ENCODE assay signal across 17 cellular contexts in the genomic region with DNA sequence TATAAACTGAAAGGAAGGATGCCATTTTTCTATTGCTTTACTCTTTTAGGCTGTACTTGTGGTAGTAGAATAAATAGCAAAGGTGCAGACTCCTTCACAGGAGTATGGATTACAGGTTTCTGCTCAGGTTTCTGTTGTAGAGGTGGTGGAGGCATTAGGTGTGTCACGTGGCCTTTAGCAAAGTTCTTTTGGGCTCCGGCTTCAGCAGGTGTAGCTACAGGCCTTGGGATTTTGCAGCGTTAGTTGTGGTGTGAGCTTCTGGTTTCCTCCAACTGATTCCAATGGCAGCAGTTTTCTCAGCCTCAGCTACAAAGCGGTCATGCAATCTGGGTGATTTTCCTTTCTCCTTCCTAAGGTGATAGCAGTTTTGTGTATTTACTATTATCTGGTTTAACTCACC.
DNase-seq lines count a peak whose midpoint lies in the region; ATAC-seq, FAIRE-seq and TF ChIP-seq lines count a peak whose summit lies in the region.
"Had no signal": no experiment of that assay in that cellular context is flagged by ENCODE, and none has a peak within 500 bp of the region (broad histone marks: within the 10 kb centered on the region; RNA-seq: fewer than 3 reads in every experiment).

No MANE protein-coding gene starts in this region.

- POLR2A ChIA-PET in WTC11 (lab: Charles Lee), result no interaction called here

- H3K18ac ChIP-seq in mesenchymal stem cell (ENCODE audit: low read depth in 1 of 2, low read length in 2 of 2), result no peak overlapping the region

- H3K27ac ChIP-seq in DND-41 (ENCODE audit: low read length) (no peak overlapping the region), mesenchymal stem cell (ENCODE audit: low read length, poor library complexity, severe bottlenecking) (no peak overlapping the region)
- H3K27ac ChIP-seq: 22Rv1, BLaER1 had no signal

- H3K9me3 ChIP-seq in DND-41 (ENCODE audit: insufficient read depth, low read length, severe bottlenecking) (peaks cover 11% of the 10 kb centered on the region), Loucy (ENCODE audit: insufficient read depth, low read depth, low read length) (peaks cover 5% of the 10 kb centered on the region; the same call in 1 of the 2 replicates), mesenchymal stem cell (ENCODE audit: control insufficient read depth, low read length) (peaks cover 11% of the 10 kb centered on the region)
- H3K9me3 ChIP-seq: HAP-1 had no signal

- no peaks in the 10 kb centered on the region for H3K36me3 ChIP-seq in DND-41 (ENCODE audit: insufficient read depth, low read length)
- no peaks in the 10 kb centered on the region for H3K36me3 ChIP-seq in Loucy (ENCODE audit: insufficient read depth, low read length)
- no peaks in the 10 kb centered on the region for H3K36me3 ChIP-seq in mesenchymal stem cell (ENCODE audit: control insufficient read depth in 1 of 2, insufficient read depth in 2 of 2, low read depth in 1 of 2, low read length in 2 of 2)
- H3K36me3 ChIP-seq: BLaER1, HAP-1 had no signal

- H4K20me1 ChIP-seq in DND-41 (ENCODE audit: insufficient read depth, low read length) (no peaks in the 10 kb centered on the region), Loucy (ENCODE audit: insufficient read depth, low read length, poor library complexity, severe bottlenecking) (no peaks in the 10 kb centered on the region)
- H4K20me1 ChIP-seq: BLaER1 had no signal

- H3F3A ChIP-seq in Loucy (ENCODE audit: low read depth), result no peaks in the 10 kb centered on the region

- CTCF ChIA-PET in WTC11 (lab: Charles Lee), result no interaction called here

- H2AFZ ChIP-seq in DND-41 (ENCODE audit: low read depth, low read length) (peak overlapping the region; percentile 51; the same call in 1 of the 2 replicates), Loucy (ENCODE audit: low read length) (peak overlapping the region; percentile 30; the same call in 1 of the 2 replicates), mesenchymal stem cell (ENCODE audit: low read depth, low read length) (no peak overlapping the region)

- 46% methylated on average over 2 of the region's 4 CpGs for WGBS in mesenchymal stem cell

- no peak overlapping the region for H3K4ac ChIP-seq in mesenchymal stem cell (ENCODE audit: low read depth in 1 of 2, low read length in 2 of 2)

- H2AK5ac ChIP-seq in mesenchymal stem cell (ENCODE audit: low read length, severe bottlenecking), result no peak overlapping the region

- H3K4me3 ChIP-seq in DND-41 (ENCODE audit: low read depth in 1 of 2, low read length in 2 of 2) (no peak overlapping the region), Loucy (ENCODE audit: low read length, poor library complexity, severe bottlenecking) (no peak overlapping the region), mesenchymal stem cell (ENCODE audit: insufficient read depth in 1 of 2, low read depth in 1 of 2, low read length in 2 of 2) (no peak overlapping the region)
- H3K4me3 ChIP-seq: BLaER1, HAP-1 had no signal

- no peaks in the 10 kb centered on the region for H3K27me3 ChIP-seq in DND-41 (ENCODE audit: insufficient read depth, low read length, poor library complexity)
- H3K27me3 ChIP-seq in Loucy (ENCODE audit: insufficient read depth, low read length, poor library complexity, severe bottlenecking), result no peaks in the 10 kb centered on the region
- H3K27me3 ChIP-seq in mesenchymal stem cell (ENCODE audit: control insufficient read depth in 1 of 2, insufficient read depth in 1 of 2, low read length in 2 of 2), result no peaks in the 10 kb centered on the region
- H3K27me3 ChIP-seq: BLaER1 had no signal

- no peak for TF ChIP-seq CTCF in DND-41 (IDR thresholded peaks at IDR 0.05; ENCODE audit: borderline replicate concordance, extremely low read depth, low read length, poor library complexity, severe bottlenecking)
- no peak for TF ChIP-seq CTCF in Loucy (conservative IDR thresholded peaks at IDR 0.05; ENCODE audit: low read length)
- TF ChIP-seq CTCF in WTC11 (IDR thresholded peaks at IDR 0.05), result no peak

- H2BK120ac ChIP-seq in mesenchymal stem cell (ENCODE audit: low read depth, low read length), result no peak overlapping the region

- no peak overlapping the region for H3K4me3 Mint-ChIP-seq in WTC11
- H3K4me3 Mint-ChIP-seq: CD14-positive monocyte; CD4-positive, alpha-beta memory T cell had no signal

- H3K9ac ChIP-seq in DND-41 (ENCODE audit: low read depth, low read length), result no peak overlapping the region
- H3K9ac ChIP-seq in Loucy (ENCODE audit: low read depth, low read length, poor library complexity, severe bottlenecking), result no peak overlapping the region
- H3K9ac ChIP-seq in mesenchymal stem cell (ENCODE audit: low read length), result no peak overlapping the region
- H3K9ac ChIP-seq: BLaER1 had no signal

- no peak overlapping the region for H2BK15ac ChIP-seq in mesenchymal stem cell (ENCODE audit: low read depth, poor library complexity, severe bottlenecking)

- H4K8ac ChIP-seq in mesenchymal stem cell (ENCODE audit: low read length), result no peak overlapping the region

- no peaks in the 10 kb centered on the region for H3K79me1 ChIP-seq in mesenchymal stem cell (replicated peaks; ENCODE audit: low read length, poor library complexity, severe bottlenecking)

- 0 out of 2 replicates have a peak, but pooled peaks cover 3% of the 10 kb centered on the region for H3K4me1 Mint-ChIP-seq in WTC11
- H3K4me1 Mint-ChIP-seq: CD14-positive monocyte had no signal

- no peaks in the 10 kb centered on the region for H3K9me2 ChIP-seq in Loucy (replicated peaks; ENCODE audit: low read depth, low read length)

- H3K23ac ChIP-seq in mesenchymal stem cell (ENCODE audit: low read length in 2 of 2), result no peak overlapping the region

- H3K79me2 ChIP-seq in DND-41 (ENCODE audit: insufficient read depth, low read length) (no peaks in the 10 kb centered on the region), Loucy (ENCODE audit: insufficient read depth, low read length) (no peaks in the 10 kb centered on the region)

- DNase-seq in DND-41, result no peak
- DNase-seq in WTC11 (ENCODE audit: low spot score), result no peak
- no peak for DNase-seq in mesenchymal stem cell
- no peak for DNase-seq in GM19239 (ENCODE audit: insufficient read length, low spot score)
- no peak for DNase-seq in mucosa of gallbladder (ENCODE audit: low spot score)
- DNase-seq in stimulated activated CD4-positive, alpha-beta T cell treated with anti-CD3 and anti-CD28 coated beads, Interleukin-4, amount 100 ng/mL, for 4 hours, result no peak
- DNase-seq in 8988T, result no peak
- DNase-seq: CD4-positive, alpha-beta memory T cell; DMS153; DMS79; GF-D8 had no signal

- no peak overlapping the region for H2BK12ac ChIP-seq in mesenchymal stem cell (ENCODE audit: low read length in 2 of 2)

- H3K14ac ChIP-seq in mesenchymal stem cell (ENCODE audit: low read length in 2 of 2), result no peak overlapping the region

- peaks cover 29% of the 10 kb centered on the region for H3K9me3 Mint-ChIP-seq in WTC11

- H3K4me1 ChIP-seq in DND-41 (ENCODE audit: insufficient read depth, low read length) (no peaks in the 10 kb centered on the region), Loucy (ENCODE audit: insufficient read depth, low read length, poor library complexity, severe bottlenecking) (no peaks in the 10 kb centered on the region), mesenchymal stem cell (ENCODE audit: control insufficient read depth, insufficient read depth, low read depth, low read length) (no peaks in the 10 kb centered on the region)
- H3K4me1 ChIP-seq: BLaER1, HAP-1 had no signal

- no peaks in the 10 kb centered on the region for H3K27me3 Mint-ChIP-seq in WTC11 (ENCODE audit: low read depth)

- FAIRE-seq in GM19239 (lab: Jason Lieb, UNC), result no peak
- FAIRE-seq: HepG2 had no signal

- H3K4me2 ChIP-seq in DND-41 (ENCODE audit: insufficient read depth, low read length), result no peak overlapping the region
- no peak overlapping the region for H3K4me2 ChIP-seq in Loucy (ENCODE audit: low read depth, low read length, poor library complexity, severe bottlenecking)
- H3K4me2 ChIP-seq in mesenchymal stem cell (ENCODE audit: low read length, poor library complexity, severe bottlenecking), result no peak overlapping the region
- H3K4me2 ChIP-seq: BLaER1 had no signal

- no peak overlapping the region for H2BK5ac ChIP-seq in mesenchymal stem cell (ENCODE audit: low read depth, low read length, poor library complexity, severe bottlenecking)

- H3K36me3 Mint-ChIP-seq in WTC11, result peaks cover 17% of the 10 kb centered on the region
- H3K36me3 Mint-ChIP-seq: CD14-positive monocyte; CD4-positive, alpha-beta memory T cell had no signal

- H3K27ac Mint-ChIP-seq in WTC11, result no peak overlapping the region
- H3K27ac Mint-ChIP-seq: CD14-positive monocyte; CD4-positive, alpha-beta memory T cell had no signal

- ATAC-seq in DND-41 (ENCODE audit: insufficient read depth, low read depth) (no peak), WTC11 (0 out of 2 replicates have a peak, but pooled peaks have one; percentile 28)
- ATAC-seq: HepG2 had no signal

- peak overlapping the region; percentile 50 for H4K91ac ChIP-seq in mesenchymal stem cell (ENCODE audit: low read length)

TF ChIP-seq in WTC11, 78 proteins besides CTCF, POLR2A, EP300 and RAD21 (continues in another document):
- no peak for TF ChIP-seq NFYB (CRISPR knock-in tag; conservative IDR thresholded peaks at IDR 0.05; ENCODE audit: low read depth)
- TF ChIP-seq, protein P1, sequence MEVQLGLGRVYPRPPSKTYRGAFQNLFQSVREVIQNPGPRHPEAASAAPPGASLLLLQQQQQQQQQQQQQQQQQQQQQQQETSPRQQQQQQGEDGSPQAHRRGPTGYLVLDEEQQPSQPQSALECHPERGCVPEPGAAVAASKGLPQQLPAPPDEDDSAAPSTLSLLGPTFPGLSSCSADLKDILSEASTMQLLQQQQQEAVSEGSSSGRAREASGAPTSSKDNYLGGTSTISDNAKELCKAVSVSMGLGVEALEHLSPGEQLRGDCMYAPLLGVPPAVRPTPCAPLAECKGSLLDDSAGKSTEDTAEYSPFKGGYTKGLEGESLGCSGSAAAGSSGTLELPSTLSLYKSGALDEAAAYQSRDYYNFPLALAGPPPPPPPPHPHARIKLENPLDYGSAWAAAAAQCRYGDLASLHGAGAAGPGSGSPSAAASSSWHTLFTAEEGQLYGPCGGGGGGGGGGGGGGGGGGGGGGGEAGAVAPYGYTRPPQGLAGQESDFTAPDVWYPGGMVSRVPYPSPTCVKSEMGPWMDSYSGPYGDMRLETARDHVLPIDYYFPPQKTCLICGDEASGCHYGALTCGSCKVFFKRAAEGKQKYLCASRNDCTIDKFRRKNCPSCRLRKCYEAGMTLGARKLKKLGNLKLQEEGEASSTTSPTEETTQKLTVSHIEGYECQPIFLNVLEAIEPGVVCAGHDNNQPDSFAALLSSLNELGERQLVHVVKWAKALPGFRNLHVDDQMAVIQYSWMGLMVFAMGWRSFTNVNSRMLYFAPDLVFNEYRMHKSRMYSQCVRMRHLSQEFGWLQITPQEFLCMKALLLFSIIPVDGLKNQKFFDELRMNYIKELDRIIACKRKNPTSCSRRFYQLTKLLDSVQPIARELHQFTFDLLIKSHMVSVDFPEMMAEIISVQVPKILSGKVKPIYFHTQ (CRISPR knock-in tag; IDR thresholded peaks at IDR 0.05), result no peak
- no peak for TF ChIP-seq NR2C2 (CRISPR knock-in tag; IDR thresholded peaks at IDR 0.05)
